In genomic region chr11:63242089-63242762, GRCh38 we compare ENCODE assay signal across 26 cellular contexts. TPM values are rescaled to one million over a fixed set of nuclear protein-coding genes. Genes with fewer than 3 reads are reported as not detected.
"Had no signal": no experiment of that assay in that cellular context is flagged by ENCODE, and none has a peak within 500 bp of the region (broad histone marks: within the 10 kb centered on the region; RNA-seq: fewer than 3 reads in every experiment).

No MANE protein-coding gene starts in this region.

- DNase-seq: activated B cell treated with CpG ODN at 0.5 μM for 24 hours; activated CD4-positive, alpha-beta T cell treated with anti-CD3 and anti-CD28 coated beads, Interleukin-2, amount 10 ng/mL, durations not matched to agents 24 days and 14 days; activated CD8-positive, alpha-beta memory T cell treated with anti-CD3 and anti-CD28 coated beads, Interleukin-2, amount 50 U/mL, for 4 hours; activated effector memory CD4-positive, alpha-beta T cell treated with anti-CD3 and anti-CD28 coated beads, Interleukin-2, amount 50 U/mL, for 16 hours; activated T-cell treated with anti-CD3 and anti-CD28 coated beads, Interleukin-2, amount 50 U/mL, for 72 hours; amniotic stem cell; dermis blood vessel endothelial cell; effector memory CD4-positive, alpha-beta T cell; foreskin keratinocyte; hippocampal formation; left cardiac atrium; lower lobe of right lung; stimulated activated naive B cell treated with anti-CD40 and anti-IgM and Interleukin-4, amounts not matched to agents 10 μg/mL and 1 μg/mL and 100 μg/mL, for 72 hours; substantia nigra; SW 1271 had no signal

- H3K36me3 Mint-ChIP-seq: activated naive CD4-positive, alpha-beta T cell treated with anti-CD3 and anti-CD28 coated beads, Interleukin-2, amount 50 U/mL, for 72 hours; stimulated activated naive B cell treated with anti-CD40 and anti-IgM and Interleukin-4, amounts not matched to agents 10 μg/mL and 1 μg/mL and 100 μg/mL, for 72 hours had no signal

- H3K27ac Mint-ChIP-seq: activated B cell treated with CpG ODN at 0.5 μM for 24 hours; activated CD4-positive, alpha-beta T cell treated with anti-CD3 and anti-CD28 coated beads, Interleukin-2, amount 10 ng/mL, durations not matched to agents 24 days and 14 days; activated naive CD4-positive, alpha-beta T cell treated with anti-CD3 and anti-CD28 coated beads, Interleukin-2, amount 50 U/mL, for 72 hours; activated T-cell treated with anti-CD3 and anti-CD28 coated beads, Interleukin-2, amount 50 U/mL, for 72 hours; nephron; stimulated activated naive B cell treated with anti-CD40 and anti-IgM and Interleukin-4, amounts not matched to agents 10 μg/mL and 1 μg/mL and 100 μg/mL, for 72 hours had no signal

- H3K4me1 ChIP-seq: foreskin keratinocyte, lower lobe of right lung, tibial nerve had no signal

- H3K4me1 Mint-ChIP-seq: activated B cell treated with CpG ODN at 0.5 μM for 24 hours, nephron had no signal

- H3K27ac ChIP-seq: cardiac muscle cell, foreskin keratinocyte, lower lobe of right lung, tibial nerve had no signal

- H3K9me3 Mint-ChIP-seq: activated B cell treated with CpG ODN at 0.5 μM for 24 hours; activated CD4-positive, alpha-beta T cell treated with anti-CD3 and anti-CD28 coated beads, Interleukin-2, amount 10 ng/mL, durations not matched to agents 24 days and 14 days; activated naive CD4-positive, alpha-beta T cell treated with anti-CD3 and anti-CD28 coated beads, Interleukin-2, amount 50 U/mL, for 72 hours; activated T-cell treated with anti-CD3 and anti-CD28 coated beads, Interleukin-2, amount 50 U/mL, for 72 hours; nephron; stimulated activated naive B cell treated with anti-CD40 and anti-IgM and Interleukin-4, amounts not matched to agents 10 μg/mL and 1 μg/mL and 100 μg/mL, for 72 hours had no signal

- H3K36me3 ChIP-seq: cardiac muscle cell, lower lobe of right lung, tibial nerve had no signal

- ATAC-seq: activated T-cell treated with anti-CD3 and anti-CD28 coated beads, Interleukin-2, amount 50 U/mL, for 72 hours; foreskin keratinocyte; left cardiac atrium; lower lobe of right lung; stimulated activated naive B cell treated with anti-CD40 and anti-IgM and Interleukin-4, amounts not matched to agents 10 μg/mL and 1 μg/mL and 100 μg/mL, for 72 hours had no signal

- H3K4me3 Mint-ChIP-seq: activated B cell treated with CpG ODN at 0.5 μM for 24 hours; activated CD4-positive, alpha-beta T cell treated with anti-CD3 and anti-CD28 coated beads, Interleukin-2, amount 10 ng/mL, durations not matched to agents 24 days and 14 days; activated T-cell treated with anti-CD3 and anti-CD28 coated beads, Interleukin-2, amount 50 U/mL, for 72 hours; nephron; stimulated activated naive B cell treated with anti-CD40 and anti-IgM and Interleukin-4, amounts not matched to agents 10 μg/mL and 1 μg/mL and 100 μg/mL, for 72 hours had no signal

- FAIRE-seq: endothelial cell of umbilical vein, islet of Langerhans, TTC549, urothelium cell line had no signal

- H3K9me3 ChIP-seq: lower lobe of right lung, tibial nerve had no signal

- H3K4me3 ChIP-seq: cardiac muscle cell, lower lobe of right lung, tibial nerve had no signal

- H3K27me3 ChIP-seq: cardiac muscle cell, foreskin keratinocyte, tibial nerve had no signal

RNA-seq across cellular contexts. Expression of gene SLC22A25, which starts 1.2 kb away (rescaled TPM):
- total RNA-seq: activated B cell treated with CpG ODN at 0.5 μM for 24 hours; activated CD4-positive, alpha-beta T cell treated with anti-CD3 and anti-CD28 coated beads, Interleukin-2, amount 10 ng/mL, durations not matched to agents 24 days and 14 days; activated naive CD4-positive, alpha-beta T cell treated with anti-CD3 and anti-CD28 coated beads, Interleukin-2, amount 50 U/mL, for 72 hours; activated T-cell treated with anti-CD3 and anti-CD28 coated beads, Interleukin-2, amount 50 U/mL, for 72 hours; cardiac muscle cell; dermis blood vessel endothelial cell; endothelial cell of umbilical vein; fibroblast of lung; foreskin keratinocyte; lower lobe of right lung; renal cortical epithelial cell; T-helper 2 cell treated with Interferon-gamma antibody and Interleukin-4, amounts not matched to agents 100 ng/mL and 5 ng/mL, for 36 hours; tibial nerve had no signal
- polyA plus RNA-seq: endothelial cell of umbilical vein, fibroblast of lung, foreskin keratinocyte had no signal
